In genomic region chr14:103395245-103395644, GRCh38 we compare ENCODE assay signal across 12 cellular contexts. TPM values are rescaled to one million over a fixed set of nuclear protein-coding genes. Genes with fewer than 3 reads are reported as not detected.
DNase-seq lines count a peak whose midpoint lies in the region; ATAC-seq and TF ChIP-seq lines count a peak whose summit lies in the region.
"Had no signal": no experiment of that assay in that cellular context is flagged by ENCODE, and none has a peak within 500 bp of the region (broad histone marks: within the 10 kb centered on the region; RNA-seq: fewer than 3 reads in every experiment).

No MANE protein-coding gene starts in this region.

- peaks cover 65% of the 10 kb centered on the region for H3K4me1 Mint-ChIP-seq in activated naive CD8-positive, alpha-beta T cell treated with anti-CD3 and anti-CD28 coated beads, Interleukin-2, amount 50 U/mL, for 24 hours

- peak overlapping the region; percentile 0 for H3K27ac Mint-ChIP-seq in activated naive CD8-positive, alpha-beta T cell treated with anti-CD3 and anti-CD28 coated beads, Interleukin-2, amount 50 U/mL, for 24 hours

- DNase-seq in AG20443 (ENCODE audit: low spot score): peak; percentile 25
- DNase-seq in GM12865 (ENCODE audit: low read depth): peak; percentile 42
- DNase-seq in activated naive CD8-positive, alpha-beta T cell treated with anti-CD3 and anti-CD28 coated beads, Interleukin-2, amount 50 U/mL, for 24 hours: no peak
- no peak for DNase-seq in lower lobe of right lung
- DNase-seq in NK-92 (lab: John Stamatoyannopoulos, UW; ENCODE audit: unreplicated experiment): no peak
- DNase-seq in iPS-NIHi7 (ENCODE audit: extremely low spot score): no peak
- DNase-seq: DMS79, NCI-H2081 treated with DMSO at 0.1 percent for 48 hours had no signal

- H3K27me3 Mint-ChIP-seq in activated naive CD8-positive, alpha-beta T cell treated with anti-CD3 and anti-CD28 coated beads, Interleukin-2, amount 50 U/mL, for 24 hours: no peaks in the 10 kb centered on the region

- H3K27ac ChIP-seq in lower lobe of right lung: peak overlapping the region; percentile 5

- H3K4me3 ChIP-seq in GM12865 (ENCODE audit: low read depth, low read length): no peak overlapping the region
- H3K4me3 ChIP-seq in lower lobe of right lung: no peak overlapping the region

- no peak for ATAC-seq in activated naive CD8-positive, alpha-beta T cell treated with anti-CD3 and anti-CD28 coated beads, Interleukin-2, amount 50 U/mL, for 24 hours
- ATAC-seq in lower lobe of right lung: no peak
- no peak for ATAC-seq in GM18909 (IDR thresholded peaks at IDR 0.05; ENCODE audit: poor library complexity, unreplicated experiment)
- ATAC-seq in HG02938 (IDR thresholded peaks at IDR 0.05; ENCODE audit: unreplicated experiment): no peak
- ATAC-seq: Panc1 had no signal

- H3K9me3 Mint-ChIP-seq in activated naive CD8-positive, alpha-beta T cell treated with anti-CD3 and anti-CD28 coated beads, Interleukin-2, amount 50 U/mL, for 24 hours: no peaks in the 10 kb centered on the region
- H3K9me3 Mint-ChIP-seq: neural crest cell had no signal

- intact Hi-C loops in lower lobe of right lung (cut with DNase I): no loop called here

- H3K27me3 ChIP-seq in lower lobe of right lung (ENCODE audit: low read depth): no peaks in the 10 kb centered on the region

- no peak overlapping the region for H3K4me3 Mint-ChIP-seq in activated naive CD8-positive, alpha-beta T cell treated with anti-CD3 and anti-CD28 coated beads, Interleukin-2, amount 50 U/mL, for 24 hours
- H3K4me3 Mint-ChIP-seq: neural crest cell had no signal

- no peaks in the 10 kb centered on the region for H3K9me3 ChIP-seq in lower lobe of right lung

- peaks cover 98% of the 10 kb centered on the region for H3K4me1 ChIP-seq in lower lobe of right lung

- TF ChIP-seq CTCF in GM12865 (IDR thresholded peaks at IDR 0.05; ENCODE audit: insufficient read depth, low read depth, low read length, missing control alignments) (no peak), lower lobe of right lung (IDR thresholded peaks at IDR 0.05) (no peak)

- H3K36me3 Mint-ChIP-seq in activated naive CD8-positive, alpha-beta T cell treated with anti-CD3 and anti-CD28 coated beads, Interleukin-2, amount 50 U/mL, for 24 hours (ENCODE audit: low read depth): peaks cover 4% of the 10 kb centered on the region

- no peaks in the 10 kb centered on the region for H3K36me3 ChIP-seq in lower lobe of right lung

RNA-seq across cellular contexts. Expression of gene MARK3, which starts 10.0 kb away (rescaled TPM):
- 99.4 TPM for total RNA-seq in lower lobe of right lung

Comparison
In these comparisons a context has a peak if more than half of its experiments do, and no peak if none do; other contexts are left out.
1. DNase-seq: peak in AG20443 (single experiment) and GM12865 (single experiment); none in activated naive CD8-positive, alpha-beta T cell treated with anti-CD3 and anti-CD28 coated beads, Interleukin-2, amount 50 U/mL, for 24 hours (single experiment), lower lobe of right lung (single experiment), NK-92 (single experiment) and iPS-NIHi7 (single experiment).